In the genomic region with DNA sequence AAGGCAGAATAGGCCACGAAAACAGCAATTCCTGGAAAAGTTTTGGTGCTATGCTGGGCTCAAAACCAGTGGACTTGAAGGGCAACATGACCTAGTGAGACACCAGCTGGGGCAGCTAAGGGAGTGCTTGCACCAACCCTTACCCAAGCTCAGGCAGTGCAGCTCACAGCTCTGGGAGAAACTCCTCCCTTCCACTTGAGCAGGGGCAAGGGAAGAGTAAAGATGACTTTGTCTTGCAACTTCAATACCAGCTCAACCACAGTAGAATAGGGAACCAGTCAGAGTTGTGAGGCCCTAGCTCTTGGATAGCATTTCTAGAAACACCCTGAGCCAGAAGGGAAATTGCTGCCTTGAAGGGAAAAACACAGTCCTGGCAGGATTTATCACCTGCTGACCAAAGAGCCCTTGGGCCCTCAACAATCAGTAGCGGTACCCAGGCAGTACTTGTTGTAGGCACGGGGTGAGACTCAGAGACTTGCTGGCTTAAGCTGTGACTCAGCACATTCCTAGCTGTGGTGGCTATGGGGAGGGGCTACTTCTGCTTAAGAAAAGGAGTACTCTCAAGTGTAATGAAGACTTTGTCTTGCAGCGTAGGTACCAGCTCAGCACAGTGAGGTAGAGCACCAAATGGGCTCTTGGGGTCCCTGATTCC, we compare ENCODE assay signal across 8 cellular contexts. TPM values are rescaled to one million over a fixed set of nuclear protein-coding genes. Genes with fewer than 3 reads are reported as not detected.
A peak's percentile ranks its signal among the peaks of the same experiment; 100 is the strongest.
DNase-seq lines count a peak whose midpoint lies in the region; ATAC-seq, FAIRE-seq and TF ChIP-seq lines count a peak whose summit lies in the region.

No MANE protein-coding gene starts in this region.

- TF ChIP-seq CTCF in IMR-90 (conservative IDR thresholded peaks at IDR 0.05; ENCODE audit: low read depth, low read length) = no peak
- no peak for TF ChIP-seq CTCF in K562 (IDR thresholded peaks at IDR 0.05 in 2 of 3, conservative IDR thresholded peaks at IDR 0.05 in 1 of 3; ENCODE audit: insufficient read depth in 2 of 3, low read depth in 1 of 3, low read length in 3 of 3)
- TF ChIP-seq CTCF in HepG2 (CRISPR knock-in tag; IDR thresholded peaks at IDR 0.05) = no peak

- no peak overlapping the region for H3K9ac ChIP-seq in BLaER1 treated with 17β-estradiol and CSF1 and Interleukin-3, amounts not matched to agents 10 nM and 100 nM
- no peak overlapping the region for H3K9ac ChIP-seq in IMR-90 (ENCODE audit: low read depth, low read length)
- no peak overlapping the region; a peak in 1 of 4 replicates for H3K9ac ChIP-seq in K562 (ENCODE audit: insufficient read depth in 1 of 2, low read depth in 2 of 2, low read length in 2 of 2)
- H3K9ac ChIP-seq in HepG2 (ENCODE audit: insufficient read depth, low read depth, low read length) = no peak overlapping the region

- H3K56ac ChIP-seq in IMR-90 (ENCODE audit: extremely low read depth, insufficient read depth, low read length) = peak overlapping the region; percentile 71; the same call in 1 of the 2 replicates

- H3K36me3 Mint-ChIP-seq in T-helper 2 cell treated with Interferon-gamma antibody and Interleukin-4, amounts not matched to agents 5 μg/mL and 100 μg/mL, for 36 hours (ENCODE audit: low read depth) = peaks cover 9% of the 10 kb centered on the region

- BruUV-seq in IMR-90 (replicated peaks; lab: Mats Ljungman, UMichigan) (no TSS peak), K562 (replicated peaks; lab: Mats Ljungman, UMichigan) (no TSS peak), HepG2 (replicated peaks; lab: Mats Ljungman, UMichigan) (no TSS peak)

- H4K5ac ChIP-seq in IMR-90 (ENCODE audit: low read depth, low read length) = peak overlapping the region; percentile 50

- H3K4ac ChIP-seq in IMR-90 (ENCODE audit: low read depth, low read length) = peak overlapping the region; percentile 96

- FAIRE-seq in K562 (lab: Jason Lieb, UNC) = peak; percentile 81
- FAIRE-seq in HepG2 (lab: Jason Lieb, UNC) = no peak

- H2AK9ac ChIP-seq in IMR-90 (replicated peaks; ENCODE audit: low read depth, low read length, poor library complexity) = peak overlapping the region; percentile 73

- H3K27ac Mint-ChIP-seq in T-helper 2 cell treated with Interferon-gamma antibody and Interleukin-4, amounts not matched to agents 5 μg/mL and 100 μg/mL, for 36 hours = no peak overlapping the region

- peak overlapping the region; percentile 99 for H2BK20ac ChIP-seq in IMR-90 (ENCODE audit: low read depth, low read length)

- TF ChIP-seq RAD21 in IMR-90 (IDR thresholded peaks at IDR 0.05; ENCODE audit: low read length) (no peak), K562 (CRISPR knock-in tag; conservative IDR thresholded peaks at IDR 0.05 in 1 of 2, IDR thresholded peaks at IDR 0.05 in 1 of 2) (no peak), HepG2 (CRISPR knock-in tag; IDR thresholded peaks at IDR 0.05) (no peak)

- peak overlapping the region; percentile 90 for H2AFZ ChIP-seq in IMR-90 (replicated peaks; ENCODE audit: low read length, poor library complexity)
- H2AFZ ChIP-seq in K562 (ENCODE audit: low read depth, low read length) = peak overlapping the region; percentile 44; the same call in 1 of the 2 replicates
- peak overlapping the region; percentile 20 for H2AFZ ChIP-seq in HepG2 (ENCODE audit: low read length)

- intact Hi-C loops in IMR-90 (cut with micrococcal nuclease) (no loop called here), K562 (cut with micrococcal nuclease) (no loop called here), HepG2 (cut with micrococcal nuclease; ENCODE audit: unreplicated experiment) (no loop called here)

- peaks cover 0 to 33% (median 14%) of the 10 kb centered on the region in 11 experiments; a peak in 16 of 22 replicates for H3K9me3 ChIP-seq in BLaER1 treated with 17β-estradiol and CSF1 and Interleukin-3, amounts not matched to agents 10 nM and 100 nM (replicated peaks in 1 of 11)
- no peaks in the 10 kb centered on the region for H3K9me3 ChIP-seq in IMR-90 (ENCODE audit: control insufficient read depth, insufficient read depth, low read length)
- H3K9me3 ChIP-seq in K562 (replicated peaks; ENCODE audit: control insufficient read depth, insufficient read depth, low read depth, low read length) = no peaks in the 10 kb centered on the region
- no peaks in the 10 kb centered on the region for H3K9me3 ChIP-seq in HepG2 (ENCODE audit: low read length)

- H2BK15ac ChIP-seq in IMR-90 (ENCODE audit: low read depth, low read length) = peak overlapping the region; percentile 97

- H3K18ac ChIP-seq in IMR-90 (ENCODE audit: low read depth, low read length) = peak overlapping the region; percentile 59

- ATAC-seq in IMR-90 (ENCODE audit: low read depth) (peak; percentile 98), K562 (peak; percentile 98), HepG2 (peak; percentile 76), HG02623 (IDR thresholded peaks at IDR 0.05; ENCODE audit: unreplicated experiment) (no peak)

- H2BK120ac ChIP-seq in IMR-90 (ENCODE audit: low read depth, low read length) = peak overlapping the region; percentile 98

- peak overlapping the region; percentile 47 for H2BK5ac ChIP-seq in IMR-90 (ENCODE audit: low read depth, low read length, poor library complexity, severe bottlenecking)

- no peak for TF ChIP-seq POLR2A in IMR-90 (IDR thresholded peaks at IDR 0.05; ENCODE audit: low read depth, low read length)
- no peak for TF ChIP-seq POLR2A in K562 (conservative IDR thresholded peaks at IDR 0.05)
- TF ChIP-seq POLR2A in HepG2 (IDR thresholded peaks at IDR 0.05; ENCODE audit: insufficient read depth in 1 of 2, low read depth in 2 of 2, low read length in 2 of 2) = no peak

- H3K36me3 ChIP-seq in BLaER1 treated with 17β-estradiol and CSF1 and Interleukin-3, amounts not matched to agents 10 nM and 100 nM = no peaks in the 10 kb centered on the region
- H3K36me3 ChIP-seq in IMR-90 (ENCODE audit: control insufficient read depth, insufficient read depth, low read length) (no peaks in the 10 kb centered on the region), K562 (ENCODE audit: control insufficient read depth, insufficient read depth, low read length) (no peaks in the 10 kb centered on the region), HepG2 (replicated peaks in 1 of 2; ENCODE audit: control insufficient read depth in 1 of 2, insufficient read depth in 2 of 2, low read length in 2 of 2) (no peaks in the 10 kb centered on the region)

- peak overlapping the region; percentile 43 to 48; a peak in 3 of 4 replicates for H4K8ac ChIP-seq in IMR-90 (ENCODE audit: low read depth in 2 of 2, low read length in 2 of 2)

- peak overlapping the region; percentile 87 for H3K14ac ChIP-seq in IMR-90 (replicated peaks; ENCODE audit: low read depth, low read length)

- no peak overlapping the region for H3K4me3 ChIP-seq in BLaER1 treated with 17β-estradiol and CSF1 and Interleukin-3, amounts not matched to agents 10 nM and 100 nM
- no peak overlapping the region for H3K4me3 ChIP-seq in IMR-90 (ENCODE audit: insufficient read depth, low read depth, low read length)
- H3K4me3 ChIP-seq in K562 = no peak overlapping the region
- H3K4me3 ChIP-seq in HepG2 (replicated peaks in 1 of 3; ENCODE audit: insufficient read depth in 1 of 3, low read depth in 2 of 3, low read length in 3 of 3) = no peak overlapping the region

- H3K4me1 ChIP-seq in BLaER1 treated with 17β-estradiol and CSF1 and Interleukin-3, amounts not matched to agents 10 nM and 100 nM = peaks cover 0 to 17% (median 5%) of the 10 kb centered on the region in 10 experiments; a peak in 9 of 20 replicates
- H3K4me1 ChIP-seq in IMR-90 (ENCODE audit: control insufficient read depth, insufficient read depth, low read length) (peaks cover 11% of the 10 kb centered on the region), K562 (replicated peaks in 1 of 2; ENCODE audit: control insufficient read depth in 2 of 2, insufficient read depth in 2 of 2, low read length in 2 of 2) (peaks cover 0 to 5% of the 10 kb centered on the region in 2 experiments; a peak in 2 of 5 replicates), HepG2 (ENCODE audit: insufficient read depth, low read length) (peaks cover 20% of the 10 kb centered on the region)

- no peaks in the 10 kb centered on the region for H4K20me1 ChIP-seq in BLaER1 treated with 17β-estradiol and CSF1 and Interleukin-3, amounts not matched to agents 10 nM and 100 nM
- H4K20me1 ChIP-seq in IMR-90 (ENCODE audit: insufficient read depth, low read length) (no peaks in the 10 kb centered on the region), K562 (replicated peaks; ENCODE audit: control insufficient read depth, insufficient read depth, low read length) (no peaks in the 10 kb centered on the region), HepG2 (ENCODE audit: insufficient read depth, low read length) (no peaks in the 10 kb centered on the region)

- peak overlapping the region; percentile 95 for H4K91ac ChIP-seq in IMR-90 (ENCODE audit: insufficient read depth, low read depth, low read length)

- H3K79me2 ChIP-seq in K562 (ENCODE audit: control insufficient read depth, insufficient read depth, low read length) (no peaks in the 10 kb centered on the region), HepG2 (ENCODE audit: insufficient read depth, low read length) (no peaks in the 10 kb centered on the region)

- peak overlapping the region in 5 of 11 experiments; percentile 7 to 58 (median 34); a peak in 9 of 22 replicates for H3K4me2 ChIP-seq in BLaER1 treated with 17β-estradiol and CSF1 and Interleukin-3, amounts not matched to agents 10 nM and 100 nM
- H3K4me2 ChIP-seq in IMR-90 (ENCODE audit: low read depth, low read length) (no peak overlapping the region), K562 (ENCODE audit: insufficient read depth, low read length) (no peak overlapping the region; the same call in 1 of the 2 replicates), HepG2 (ENCODE audit: low read depth, low read length) (peak overlapping the region; percentile 44; the same call in 1 of the 2 replicates)

- H3K9me3 Mint-ChIP-seq in T-helper 2 cell treated with Interferon-gamma antibody and Interleukin-4, amounts not matched to agents 5 μg/mL and 100 μg/mL, for 36 hours = peaks cover 23% of the 10 kb centered on the region

- DNase-seq in IMR-90 (peak; percentile 85), K562 (ENCODE audit: extremely low read depth in 1 of 4, low spot score in 3 of 4) (peak; percentile 13 to 54 (median 30)), HepG2 (ENCODE audit: low spot score) (peak; percentile 28), NCI-H345 treated with DMSO at 0.1 percent for 48 hours (lab: John Stamatoyannopoulos, UW; ENCODE audit: unreplicated experiment) (no peak), SHP77 treated with DMSO at 0.1 percent for 48 hours (lab: John Stamatoyannopoulos, UW) (no peak)
- no peak for DNase-seq in T-helper 2 cell treated with Interferon-gamma antibody and Interleukin-4, amounts not matched to agents 5 μg/mL and 100 μg/mL, for 36 hours (ENCODE audit: low spot score)

- dilution Hi-C loops in IMR-90 (cut with HindIII; ENCODE audit: low sequenced_read_pairs, unreplicated experiment) = no loop called here

- H3K4me3 Mint-ChIP-seq in T-helper 2 cell treated with Interferon-gamma antibody and Interleukin-4, amounts not matched to agents 5 μg/mL and 100 μg/mL, for 36 hours = no peak overlapping the region

- H3K23ac ChIP-seq in IMR-90 (ENCODE audit: low read depth, low read length) = peak overlapping the region; percentile 84

- H3K9me1 ChIP-seq in IMR-90 (ENCODE audit: insufficient read depth, low read length) = peaks cover 15% of the 10 kb centered on the region
- no peaks in the 10 kb centered on the region for H3K9me1 ChIP-seq in K562 (ENCODE audit: control insufficient read depth, insufficient read depth, low read length)

- in situ Hi-C loops in IMR-90 (cut with MboI; ENCODE audit: low sequenced_read_pairs) (no loop called here), K562 (cut with MboI) (no loop called here), HepG2 (cut with HindIII; ENCODE audit: extremely low pct_ligation_motif_present, low pct_unique_long_range_greater_than_20kb) (no loop called here)

- no peaks in the 10 kb centered on the region for H3K79me1 ChIP-seq in IMR-90 (ENCODE audit: low read depth in 1 of 2, low read length in 2 of 2)

- CTCF ChIA-PET in IMR-90 (lab: Yijun Ruan, JAX) = interaction anchor here (0.6 kb wide), 1 partner anchor 803 kb away, joined by 3 read pairs; no protein-coding TSS in a partner anchor
- CTCF ChIA-PET in K562 (lab: Yijun Ruan, JAX; ENCODE audit: low intra/inter-chr PET ratio) = no interaction called here
- CTCF ChIA-PET in HepG2 (lab: Yijun Ruan, JAX; ENCODE audit: low intra/inter-chr PET ratio, low total read pairs) = no interaction called here

- WGBS in IMR-90 (ENCODE audit: extremely low coverage in 2 of 2, insufficient read length in 1 of 2), 2 experiments = 85% methylated on average over 2 of the region's 4 CpGs; no CpG with 5 or more reads in 1 of the 2 experiments
- WGBS in K562 (ENCODE audit: insufficient coverage, low coverage, missing lambda C conversion rate) = 0% methylated on average over 4 of the region's 4 CpGs
- WGBS in HepG2 (ENCODE audit: low lambda C conversion rate) = 66% methylated on average over 3 of the region's 4 CpGs

- H2AK5ac ChIP-seq in IMR-90 (ENCODE audit: low read depth, low read length) = peak overlapping the region; percentile 97

- H3K27ac ChIP-seq in BLaER1 treated with 17β-estradiol and CSF1 and Interleukin-3, amounts not matched to agents 10 nM and 100 nM = peak overlapping the region in 6 of 11 experiments; percentile 6 to 49 (median 24); a peak in 6 of 22 replicates
- H3K27ac ChIP-seq in IMR-90 (ENCODE audit: insufficient read depth, low read length) = peak overlapping the region; percentile 41
- no peak overlapping the region for H3K27ac ChIP-seq in K562 (ENCODE audit: extremely low read depth, low read depth, low read length)
- H3K27ac ChIP-seq in HepG2 (ENCODE audit: extremely low read length, insufficient read depth, low read length) = no peak overlapping the region

- peaks cover 11% of the 10 kb centered on the region for H3K4me1 Mint-ChIP-seq in T-helper 2 cell treated with Interferon-gamma antibody and Interleukin-4, amounts not matched to agents 5 μg/mL and 100 μg/mL, for 36 hours (ENCODE audit: low read depth)

- H3K27me3 Mint-ChIP-seq in T-helper 2 cell treated with Interferon-gamma antibody and Interleukin-4, amounts not matched to agents 5 μg/mL and 100 μg/mL, for 36 hours (ENCODE audit: low read depth) = peaks cover 1% of the 10 kb centered on the region

- H3K27me3 ChIP-seq in BLaER1 treated with 17β-estradiol and CSF1 and Interleukin-3, amounts not matched to agents 10 nM and 100 nM = no peaks in the 10 kb centered on the region
- H3K27me3 ChIP-seq in IMR-90 (ENCODE audit: control insufficient read depth, insufficient read depth, low read length) (no peaks in the 10 kb centered on the region), K562 (ENCODE audit: control insufficient read depth in 2 of 2, insufficient read depth in 2 of 2, low read length in 2 of 2) (no peaks in the 10 kb centered on the region), HepG2 (ENCODE audit: control insufficient read depth in 1 of 2, insufficient read depth in 2 of 2, low read length in 2 of 2) (no peaks in the 10 kb centered on the region)

- TF ChIP-seq EP300 in K562 (IDR thresholded peaks at IDR 0.05; ENCODE audit: low read length) (no peak), HepG2 (IDR thresholded peaks at IDR 0.05; ENCODE audit: low read depth in 2 of 2, low read length in 2 of 2) (no peak), HepG2 (CRISPR knock-in tag; IDR thresholded peaks at IDR 0.05; ENCODE audit: borderline replicate concordance) (no peak)

- POLR2A ChIA-PET in IMR-90 (lab: Charles Lee; ENCODE audit: unreplicated experiment) (no interaction called here), K562 (lab: Yijun Ruan, JAX) (no interaction called here), HepG2 (lab: Yijun Ruan, JAX) (no interaction called here)

RNA-seq across cellular contexts. Expression of gene ABCG2, which starts 19.7 kb away (rescaled TPM):
- 1.1 and 1.4 TPM in 2 replicates for total RNA-seq in IMR-90 (2012; rRNA removed)
- polyA plus RNA-seq in IMR-90 (2012; rRNA removed) = 0.27 and 0.50 TPM in 2 replicates
- polyA plus RNA-seq in IMR-90 (2012; cell fraction: cytosol; rRNA removed) = 0.14 and 0.22 TPM in 2 replicates
- 0.15 and 0.34 TPM in 2 replicates for polyA plus RNA-seq in IMR-90 (2012; cell fraction: nucleus; rRNA removed; ENCODE audit: low replicate concordance)
- 0.39 and 0.67 TPM in 2 replicates for total RNA-seq in K562 (2011; cell fraction: chromatin; rRNA removed; ENCODE audit: low replicate concordance)
- 0.33 and 0.39 TPM in 2 replicates for total RNA-seq in K562 (2011; cell fraction: nucleolus; rRNA removed)
- total RNA-seq in K562 (2011; cell fraction: nucleoplasm; rRNA removed) = 0.84 and 1.2 TPM in 2 replicates
- not detected in 2 replicates for total RNA-seq in K562 (2014; rRNA removed)
- total RNA-seq in K562 (2014; rRNA removed; fragmentation: Illumina TruSeq; extraction: Trizol) = 0.11 and 0.16 TPM in 2 replicates
- total RNA-seq in K562 (2015; rRNA removed; fragmentation: Illumina TruSeq; extraction: Trizol) = 0.11 TPM in 1 of 2 replicates, not detected in the other
- total RNA-seq in K562 (2021) = 0.04 TPM in 1 of 2 replicates, not detected in the other
- polyA plus RNA-seq in K562 (2011; rRNA removed) = 0.01 and 0.36 TPM in 2 replicates
- 0.03 and 0.33 TPM in 2 replicates for polyA plus RNA-seq in K562 (2011; cell fraction: cytosol; rRNA removed)
- 0.07 TPM in 1 of 2 replicates, not detected in the other for polyA plus RNA-seq in K562 (2011; cell fraction: nucleus; rRNA removed)
- 0.03 TPM in 2 replicates for polyA plus RNA-seq in K562 (2012)
- 0.01 TPM in 1 of 2 replicates, not detected in the other for polyA plus RNA-seq in K562 (2014; fragmentation: Illumina TruSeq; extraction: Trizol)
- under 1 TPM in 1 of 2 experiments, not detected in 1; 0.03 TPM for polyA plus RNA-seq in K562 (2014; fragmentation: Nextera tagmentation; extraction: Ambion mirVana)
- not detected in 2 replicates for polyA plus RNA-seq in K562 (2014; rRNA removed)
- polyA minus RNA-seq in K562 (2011; rRNA and poly(A)+ RNA removed) = 0.15 and 0.46 TPM in 2 replicates
- 0.29 TPM in 1 of 2 replicates, not detected in the other for polyA minus RNA-seq in K562 (2011; cell fraction: cytosol; rRNA and poly(A)+ RNA removed)
- not detected in 2 replicates for polyA minus RNA-seq in K562 (2011; cell fraction: nucleus; rRNA and poly(A)+ RNA removed)
- 13.2 and 15.7 TPM in 2 replicates for total RNA-seq in HepG2 (2016; rRNA removed; fragmentation: Illumina TruSeq; extraction: Trizol)
- 7.0 and 9.3 TPM in 2 replicates for total RNA-seq in HepG2 (2016; cell fraction: cytosol; rRNA removed; fragmentation: Illumina TruSeq; extraction: Trizol; ENCODE audit: low read depth)
- total RNA-seq in HepG2 (2016; cell fraction: insoluble cytoplasmic fraction; rRNA removed; fragmentation: Illumina TruSeq; extraction: Trizol) = 11.3 and 14.3 TPM in 2 replicates
- 8.6 and 9.3 TPM in 2 replicates for total RNA-seq in HepG2 (2016; cell fraction: membrane; rRNA removed; fragmentation: Illumina TruSeq; extraction: Trizol)
- 9.2 and 11.9 TPM in 2 replicates for total RNA-seq in HepG2 (2016; cell fraction: nucleus; rRNA removed; fragmentation: Illumina TruSeq; extraction: Trizol)
- polyA plus RNA-seq in HepG2 (2011; rRNA removed) = 7.4 and 10.0 TPM in 2 replicates
- polyA plus RNA-seq in HepG2 (2011; cell fraction: cytosol; rRNA removed) = 6.8 TPM in 2 replicates
- polyA plus RNA-seq in HepG2 (2011; cell fraction: nucleus; rRNA removed) = 2.7 and 2.9 TPM in 2 replicates
- 8.1 and 8.6 TPM in 2 replicates for polyA plus RNA-seq in HepG2 (2012)
- polyA plus RNA-seq in HepG2 (2016; cell fraction: cytosol; fragmentation: Illumina TruSeq; extraction: Trizol; ENCODE audit: low read depth) = 2.6 and 2.9 TPM in 2 replicates
- polyA plus RNA-seq in HepG2 (2016; cell fraction: insoluble cytoplasmic fraction; fragmentation: Illumina TruSeq; extraction: Trizol; ENCODE audit: low read depth) = 6.5 and 8.8 TPM in 2 replicates
- 3.4 and 3.6 TPM in 2 replicates for polyA plus RNA-seq in HepG2 (2016; cell fraction: membrane; fragmentation: Illumina TruSeq; extraction: Trizol; ENCODE audit: low read depth)
- 7.0 and 10.3 TPM in 2 replicates for polyA plus RNA-seq in HepG2 (2016; cell fraction: nucleus; fragmentation: Illumina TruSeq; extraction: Trizol; ENCODE audit: insufficient read depth, low read depth)
- 6.0 and 8.6 TPM in 2 replicates for polyA minus RNA-seq in HepG2 (2011; rRNA and poly(A)+ RNA removed; ENCODE audit: low replicate concordance)
- polyA minus RNA-seq in HepG2 (2011; cell fraction: cytosol; rRNA and poly(A)+ RNA removed) = 8.2 and 9.8 TPM in 2 replicates
- 7.9 and 9.6 TPM in 2 replicates for polyA minus RNA-seq in HepG2 (2011; cell fraction: nucleus; rRNA and poly(A)+ RNA removed)

Comparison
In these comparisons a context has a peak if more than half of its experiments do, and no peak if none do; other contexts are left out.
1. H3K27ac ChIP-seq: peak in BLaER1 treated with 17β-estradiol and CSF1 and Interleukin-3, amounts not matched to agents 10 nM and 100 nM (6 of 11) and IMR-90 (single experiment); none in K562 (single experiment) and HepG2 (single experiment).
2. DNase-seq: peak in IMR-90 (single experiment), K562 (4 of 4) and HepG2 (single experiment); none in T-helper 2 cell treated with Interferon-gamma antibody and Interleukin-4, amounts not matched to agents 5 μg/mL and 100 μg/mL, for 36 hours (single experiment), NCI-H345 treated with DMSO at 0.1 percent for 48 hours (single experiment) and SHP77 treated with DMSO at 0.1 percent for 48 hours (single experiment).
3. H2AFZ ChIP-seq: peak in every context shown above with its lines; median percentile 90 in IMR-90; 44 in K562; 20 in HepG2.